Comparison of ENCODE assay signal across 16 cellular contexts in the genomic region with DNA sequence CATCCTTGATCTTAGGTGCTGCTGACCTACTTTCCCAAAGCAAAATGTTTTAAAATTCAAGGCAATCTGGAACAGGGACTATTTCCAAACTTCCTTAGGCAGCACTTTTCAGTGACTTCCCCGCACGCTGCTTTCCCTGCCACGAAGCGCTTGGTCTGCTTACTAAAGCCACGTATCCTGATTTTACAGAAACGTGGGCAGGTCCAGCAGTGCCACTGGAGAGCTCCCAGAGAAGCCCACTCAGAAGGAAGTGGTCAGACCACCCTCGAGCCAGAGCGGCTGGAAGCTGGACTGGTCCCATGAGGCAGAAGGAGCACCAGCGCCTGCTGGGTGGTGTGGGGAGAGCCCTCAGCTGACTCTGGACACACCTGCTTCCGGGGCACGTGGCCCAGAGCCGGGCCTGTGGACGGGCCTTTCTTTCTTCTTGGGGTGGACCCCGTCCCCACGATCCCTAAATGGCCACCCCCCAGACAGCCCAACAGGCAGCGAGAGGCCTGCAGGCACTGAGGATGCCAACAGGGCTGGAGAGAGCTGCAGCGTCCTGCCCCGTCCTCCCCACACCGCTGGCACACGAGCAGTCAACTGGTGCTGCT. TPM values are rescaled to one million over a fixed set of nuclear protein-coding genes. Genes with fewer than 3 reads are reported as not detected.
DNase-seq lines count a peak whose midpoint lies in the region; ATAC-seq and TF ChIP-seq lines count a peak whose summit lies in the region.
"Had no signal": no experiment of that assay in that cellular context is flagged by ENCODE, and none has a peak within 500 bp of the region (broad histone marks: within the 10 kb centered on the region; RNA-seq: fewer than 3 reads in every experiment).

No MANE protein-coding gene starts in this region.

- peaks cover 64 to 77% of the 10 kb centered on the region in 2 donors for H3K36me3 Mint-ChIP-seq in CD14-positive monocyte
- H3K36me3 Mint-ChIP-seq in MCF 10A (ENCODE audit: insufficient read depth, unreplicated experiment): peaks cover 90% of the 10 kb centered on the region

- TF ChIP-seq CTCF in CD14-positive monocyte (IDR thresholded peaks at IDR 0.05) (no peak), VCaP (conservative IDR thresholded peaks at IDR 0.05) (no peak), left lung (IDR thresholded peaks at IDR 0.05) (no peak), MCF 10A (IDR thresholded peaks at IDR 0.05; ENCODE audit: unreplicated experiment) (no peak), uterus (IDR thresholded peaks at IDR 0.05) (no peak)

- H3K4me3 ChIP-seq in left lung (no peak overlapping the region), uterus (no peak overlapping the region)
- H3K4me3 ChIP-seq: GM23338, MG63, PC-9 had no signal

- DNase-seq in CD14-positive monocyte (ENCODE audit: low spot score) (peak; percentile 33), left lung (peak; percentile 28 to 65), posterior vena cava (ENCODE audit: low spot score) (peak; percentile 72), MCF 10A (ENCODE audit: unreplicated experiment) (no peak), substantia nigra (lab: John Stamatoyannopoulos, UW) (no peak), uterus (no peak)
- DNase-seq: CD4-positive, CD25-positive, alpha-beta regulatory T cell; MG63; NCI-H1092 treated with DMSO at 0.1 percent for 48 hours; NCI-H510A treated with DMSO at 0.1 percent for 48 hours; NCI-H82; PC-9 had no signal

- H3K27ac Mint-ChIP-seq in CD14-positive monocyte: peak overlapping the region in 4 of 7 donors; percentile 51 to 80 (median 58)
- no peak overlapping the region for H3K27ac Mint-ChIP-seq in MCF 10A (ENCODE audit: low read depth, unreplicated experiment)
- H3K27ac Mint-ChIP-seq: GM23338 had no signal

- peaks cover 0 to 1% (median 0%) of the 10 kb centered on the region in 7 donors for H3K9me3 Mint-ChIP-seq in CD14-positive monocyte
- no peaks in the 10 kb centered on the region for H3K9me3 Mint-ChIP-seq in MCF 10A (ENCODE audit: unreplicated experiment)
- H3K9me3 Mint-ChIP-seq: GM23338 had no signal

- H3K9me3 ChIP-seq in left lung: no peaks in the 10 kb centered on the region
- no peaks in the 10 kb centered on the region for H3K9me3 ChIP-seq in uterus
- H3K9me3 ChIP-seq: MG63 had no signal

- H3K4me3 Mint-ChIP-seq in CD14-positive monocyte (no peak overlapping the region), MCF 10A (ENCODE audit: unreplicated experiment) (no peak overlapping the region)
- H3K4me3 Mint-ChIP-seq: GM23338 had no signal

- H3K4me1 ChIP-seq in left lung (peaks cover 5 to 47% of the 10 kb centered on the region in 2 donors), uterus (peaks cover 0 to 13% of the 10 kb centered on the region in 2 donors)

- BruUV-seq in MCF 10A (replicated peaks; lab: Mats Ljungman, UMichigan): no TSS peak

- H3K27me3 ChIP-seq in left lung (no peaks in the 10 kb centered on the region), uterus (no peaks in the 10 kb centered on the region)
- H3K27me3 ChIP-seq: MG63 had no signal

- ATAC-seq in left lung (no peak), GM19463 (IDR thresholded peaks at IDR 0.05; ENCODE audit: unreplicated experiment) (no peak)
- ATAC-seq: GM23338, HCT116 had no signal

- peaks cover 0 to 77% of the 10 kb centered on the region in 2 donors for H3K36me3 ChIP-seq in left lung
- H3K36me3 ChIP-seq in uterus: no peaks in the 10 kb centered on the region

- POLR2A ChIA-PET in MCF 10A (lab: Yijun Ruan, JAX): interaction anchor here (1.0 to 1.2 kb wide), 4 partner anchors 25 to 49 kb away, joined by 3 to 4 read pairs (median 3); a partner anchor contains a TSS

- H3K4me1 Mint-ChIP-seq in CD14-positive monocyte (peaks cover 59% of the 10 kb centered on the region), MCF 10A (ENCODE audit: insufficient read depth, unreplicated experiment) (no peaks in the 10 kb centered on the region)

- peak overlapping the region; percentile 21; the same call in 1 of the 2 replicates for H3K27ac ChIP-seq in VCaP
- peak overlapping the region in 1 of 2 donors; percentile 23 for H3K27ac ChIP-seq in left lung
- no peak overlapping the region for H3K27ac ChIP-seq in substantia nigra (ENCODE audit: low read depth, low read length, poor library complexity, severe bottlenecking)
- H3K27ac ChIP-seq in uterus: no peak overlapping the region
- H3K27ac ChIP-seq: PC-9 had no signal

- TF ChIP-seq POLR2A in uterus (IDR thresholded peaks at IDR 0.05): no peak

- intact Hi-C loops in CD14-positive monocyte (cut with micrococcal nuclease) (no loop called here), left lung (cut with DNase I) (no loop called here), posterior vena cava (cut with DNase I) (no loop called here), MCF 10A (cut with micrococcal nuclease) (no loop called here), uterus (cut with DNase I; ENCODE audit: low total_unique reads) (no loop called here)

- CTCF ChIA-PET in MCF 10A (lab: Yijun Ruan, JAX): no interaction called here

- no peaks in the 10 kb centered on the region for H3K27me3 Mint-ChIP-seq in CD14-positive monocyte (ENCODE audit: low read depth in 3 of 3)
- no peaks in the 10 kb centered on the region for H3K27me3 Mint-ChIP-seq in MCF 10A (ENCODE audit: insufficient read depth, unreplicated experiment)

RNA-seq across cellular contexts. Expression of a gene that starts 23.2 kb away (rescaled TPM):
- 100 to 1,000 TPM; 206 to 238 TPM for polyA plus RNA-seq in CD14-positive monocyte
- total RNA-seq in left lung: 100 to 1,000 TPM; 247 to 263 TPM
- total RNA-seq in posterior vena cava: 100 to 1,000 TPM; 202 to 246 TPM
- 326 and 338 TPM in 2 replicates for total RNA-seq in MCF 10A (2022)
- 100 to 1,000 TPM; 108 to 202 (median 146) TPM for total RNA-seq in uterus

RNA-seq across cellular contexts. Expression of a gene that starts 32.4 kb away (rescaled TPM):
- polyA plus RNA-seq in CD14-positive monocyte: 100 to 1,000 TPM; 109 to 112 TPM
- total RNA-seq in left lung (10 to 100 TPM; 92.4 to 99.3 TPM), posterior vena cava (10 to 100 TPM; 53.5 to 58.3 TPM), MCF 10A (2022) (59.5 and 62.3 TPM in 2 replicates), uterus (10 to 100 TPM; 62.6 to 88.4 (median 67.4) TPM)

RNA-seq across cellular contexts. Expression of a gene that starts 48.7 kb away (rescaled TPM):
- polyA plus RNA-seq in CD14-positive monocyte: 10 to 100 TPM; 22.5 to 31.0 TPM
- total RNA-seq in left lung (10 to 100 TPM; 75.0 to 90.9 TPM), posterior vena cava (10 to 100 TPM; 72.6 to 75.6 TPM), MCF 10A (2022) (122 and 147 TPM in 2 replicates), uterus (10 to 100 TPM; 38.4 to 75.1 (median 67.4) TPM)

Comparison
In these comparisons a context has a peak if more than half of its experiments do, and no peak if none do; other contexts are left out.
1. DNase-seq: peak in CD14-positive monocyte (single experiment), left lung (2 of 2) and posterior vena cava (single experiment); none in MCF 10A (single experiment), substantia nigra (0 of 49) and uterus (0 of 2).